Comparison of ENCODE assay signal across 14 cellular contexts in genomic region chr2:127651987-127652550, GRCh38. TPM values are rescaled to one million over a fixed set of nuclear protein-coding genes. Genes with fewer than 3 reads are reported as not detected.
DNase-seq lines count a peak whose midpoint lies in the region; ATAC-seq and TF ChIP-seq lines count a peak whose summit lies in the region.
"Had no signal": no experiment of that assay in that cellular context is flagged by ENCODE, and none has a peak within 500 bp of the region (broad histone marks: within the 10 kb centered on the region; RNA-seq: fewer than 3 reads in every experiment).

No MANE protein-coding gene starts in this region.

- H3K4me3 ChIP-seq in SK-N-SH (ENCODE audit: low read depth in 2 of 2, low read length in 1 of 2) (no peak overlapping the region), mucosa of descending colon (no peak overlapping the region), thyroid gland (replicated peaks in 1 of 3) (no peak overlapping the region)
- H3K4me3 ChIP-seq: breast epithelium had no signal

- H3F3A ChIP-seq in SK-N-SH (replicated peaks; ENCODE audit: insufficient read depth): no peaks in the 10 kb centered on the region

- WGBS in SK-N-SH (ENCODE audit: low lambda C conversion rate): 72% methylated on average over 12 of the region's 14 CpGs
- 63 to 75% methylated on average over 11 to 14 of the region's 14 CpGs for WGBS in thyroid gland, 2 donors

- ATAC-seq in mucosa of descending colon (no peak), GM19328 (IDR thresholded peaks at IDR 0.05; ENCODE audit: unreplicated experiment) (no peak)
- ATAC-seq in activated T-helper 17 cell treated with anti-CD3 and anti-CD28 coated beads, Interleukin-2, amount 50 U/mL, for 72 hours (replicated peaks): no peak

- peak; percentile 90 for DNase-seq in SK-N-SH
- peak; percentile 56 to 92 (median 80) for DNase-seq in head of caudate nucleus
- peak in 2 of 3 donors; percentile 46 to 50 for DNase-seq in mucosa of descending colon
- peak; percentile 78 to 79 for DNase-seq in thyroid gland
- DNase-seq in nephron progenitor cell: no peak
- DNase-seq in activated T-cell treated with anti-CD3 and anti-CD28 coated beads for 4 hours: no peak
- DNase-seq: NCI-H1105; NK-92 treated with Interleukin-12 subunit alpha and Interleukin-12 subunit beta, amount 100 ng/mL, for 24 hours had no signal

- peaks cover 4% of the 10 kb centered on the region for H3K4me1 Mint-ChIP-seq in activated T-helper 17 cell treated with anti-CD3 and anti-CD28 coated beads, Interleukin-2, amount 50 U/mL, for 72 hours
- peaks cover 21% of the 10 kb centered on the region for H3K4me1 Mint-ChIP-seq in nephron progenitor cell

- no peak overlapping the region for H2AFZ ChIP-seq in SK-N-SH (ENCODE audit: low read depth)

- H3K4me2 ChIP-seq in SK-N-SH: no peak overlapping the region

- H3K9me3 Mint-ChIP-seq in activated T-helper 17 cell treated with anti-CD3 and anti-CD28 coated beads, Interleukin-2, amount 50 U/mL, for 72 hours: no peaks in the 10 kb centered on the region
- H3K9me3 Mint-ChIP-seq in nephron progenitor cell: no peaks in the 10 kb centered on the region
- H3K9me3 Mint-ChIP-seq: T-helper 2 cell treated with Interferon-gamma antibody and Interleukin-4, amounts not matched to agents 5 μg/mL and 100 μg/mL, for 36 hours had no signal

- CTCF ChIA-PET in SK-N-SH (lab: Yijun Ruan, JAX): interaction anchor here (0.7 to 2.2 kb wide), 7 partner anchors 8 to 61 kb away, joined by 3 to 9 read pairs (median 3); partner anchors contain the start of gene LIMS2

- H3K27ac ChIP-seq in SK-N-SH (ENCODE audit: low read depth in 2 of 2, low read length in 1 of 2) (peak overlapping the region in 1 of 2 experiments; percentile 94; a peak in 2 of 4 replicates), thyroid gland (peak overlapping the region in 2 of 3 donors; percentile 24 to 32)

- intact Hi-C loops in head of caudate nucleus (cut with DNase I): loop anchor here (10.0 kb wide), 1 partner anchor 127 kb away; the partner anchor contains the start of gene IWS1
- intact Hi-C loops in mucosa of descending colon (cut with DNase I, micrococcal nuclease): no loop called here
- intact Hi-C loops in thyroid gland (cut with DNase I): no loop called here

- TF ChIP-seq EP300 in SK-N-SH (IDR thresholded peaks at IDR 0.05; ENCODE audit: borderline replicate concordance in 1 of 2, low read depth in 1 of 2, low read length in 1 of 2): peak in 1 of 2 experiments; percentile 94; a peak in 2 of 4 replicates

- TF ChIP-seq RAD21 in SK-N-SH (IDR thresholded peaks at IDR 0.05; ENCODE audit: low read length): 0 out of 2 replicates have a peak, but pooled peaks have one; percentile 22

- H3K36me3 ChIP-seq in SK-N-SH (replicated peaks in 1 of 2; ENCODE audit: control insufficient read depth in 1 of 2, insufficient read depth in 2 of 2, low read length in 1 of 2) (no peaks in the 10 kb centered on the region), mucosa of descending colon (ENCODE audit: low read depth) (no peaks in the 10 kb centered on the region), thyroid gland (no peaks in the 10 kb centered on the region)
- H3K36me3 ChIP-seq: breast epithelium had no signal

- H3K9me2 ChIP-seq in SK-N-SH: no peaks in the 10 kb centered on the region

- H3K4me1 ChIP-seq in SK-N-SH (ENCODE audit: control insufficient read depth in 1 of 2, insufficient read depth in 2 of 2, low read depth in 1 of 2, low read length in 1 of 2): peaks cover 0 to 60% of the 10 kb centered on the region in 2 experiments; a peak in 1 of 4 replicates
- peaks cover 6% of the 10 kb centered on the region for H3K4me1 ChIP-seq in mucosa of descending colon (ENCODE audit: low read depth)
- peaks cover 10 to 45% of the 10 kb centered on the region in 2 donors for H3K4me1 ChIP-seq in thyroid gland
- H3K4me1 ChIP-seq: breast epithelium had no signal

- no peak for TF ChIP-seq POLR2A in thyroid gland (IDR thresholded peaks at IDR 0.05)

- TF ChIP-seq CTCF in SK-N-SH (IDR thresholded peaks at IDR 0.05) (no peak), mucosa of descending colon (IDR thresholded peaks at IDR 0.05) (no peak), thyroid gland (IDR thresholded peaks at IDR 0.05) (no peak), nephron progenitor cell (IDR thresholded peaks at IDR 0.05) (no peak)

- H4K20me1 ChIP-seq in SK-N-SH (ENCODE audit: insufficient read depth): no peaks in the 10 kb centered on the region

- H3K79me2 ChIP-seq in SK-N-SH (ENCODE audit: insufficient read depth): no peaks in the 10 kb centered on the region

- no peak overlapping the region for H3K27ac Mint-ChIP-seq in activated T-helper 17 cell treated with anti-CD3 and anti-CD28 coated beads, Interleukin-2, amount 50 U/mL, for 72 hours
- no peak overlapping the region for H3K27ac Mint-ChIP-seq in nephron progenitor cell
- H3K27ac Mint-ChIP-seq: T-helper 2 cell treated with Interferon-gamma antibody and Interleukin-4, amounts not matched to agents 5 μg/mL and 100 μg/mL, for 36 hours had no signal

- H3K9me3 ChIP-seq in SK-N-SH (no peaks in the 10 kb centered on the region), mucosa of descending colon (no peaks in the 10 kb centered on the region), thyroid gland (no peaks in the 10 kb centered on the region)
- H3K9me3 ChIP-seq: breast epithelium had no signal

- H3K36me3 Mint-ChIP-seq in activated T-helper 17 cell treated with anti-CD3 and anti-CD28 coated beads, Interleukin-2, amount 50 U/mL, for 72 hours (ENCODE audit: low read depth): no peaks in the 10 kb centered on the region
- H3K36me3 Mint-ChIP-seq in nephron progenitor cell (ENCODE audit: low read depth): no peaks in the 10 kb centered on the region

- no peak overlapping the region for H3K9ac ChIP-seq in SK-N-SH

- H3K27me3 Mint-ChIP-seq in activated T-helper 17 cell treated with anti-CD3 and anti-CD28 coated beads, Interleukin-2, amount 50 U/mL, for 72 hours: no peaks in the 10 kb centered on the region
- peaks cover 5% of the 10 kb centered on the region for H3K27me3 Mint-ChIP-seq in nephron progenitor cell (ENCODE audit: low read depth, poor library complexity)

- POLR2A ChIA-PET in SK-N-SH (lab: Yijun Ruan, JAX): interaction anchor here (0.9 to 1.4 kb wide), 3 partner anchors 11 to 126 kb away, joined by 6 read pairs; partner anchors contain the start of genes IWS1 and SFT2D3

- no peak overlapping the region for H3K4me3 Mint-ChIP-seq in activated T-helper 17 cell treated with anti-CD3 and anti-CD28 coated beads, Interleukin-2, amount 50 U/mL, for 72 hours
- no peak overlapping the region for H3K4me3 Mint-ChIP-seq in nephron progenitor cell
- H3K4me3 Mint-ChIP-seq: T-helper 2 cell treated with Interferon-gamma antibody and Interleukin-4, amounts not matched to agents 5 μg/mL and 100 μg/mL, for 36 hours had no signal

- H3K27me3 ChIP-seq in SK-N-SH (ENCODE audit: insufficient read depth) (no peaks in the 10 kb centered on the region), thyroid gland (no peaks in the 10 kb centered on the region)
- H3K27me3 ChIP-seq: breast epithelium had no signal

TF ChIP-seq in SK-N-SH, 30 proteins besides CTCF, POLR2A, EP300 and RAD21 (continues in another document):
- TF ChIP-seq CHD2 (IDR thresholded peaks at IDR 0.05; ENCODE audit: low read length, partially characterized antibody) (peak; percentile 84), MXI1 (IDR thresholded peaks at IDR 0.05; ENCODE audit: low read depth, low read length) (peak; percentile 97), RFX5 (IDR thresholded peaks at IDR 0.05; ENCODE audit: low read length) (peak; percentile 53), SMC3 (IDR thresholded peaks at IDR 0.05; ENCODE audit: low read depth, low read length) (no peak; the same call in 1 of the 2 replicates), FOXM1 (IDR thresholded peaks at IDR 0.05; ENCODE audit: low read depth) (no peak), RCOR1 (IDR thresholded peaks at IDR 0.05; ENCODE audit: low read length) (peak; percentile 87), NRF1 (IDR thresholded peaks at IDR 0.05; ENCODE audit: low read depth, low read length) (0 out of 2 replicates have a peak, but pooled peaks have one; percentile 7)

RNA-seq across cellular contexts. Expression of gene GPR17, which starts 6.1 kb away (rescaled TPM):
- 0.03 TPM in 1 of 2 replicates, not detected in the other for polyA plus RNA-seq in SK-N-SH (2012; rRNA removed)
- polyA plus RNA-seq in SK-N-SH (2012; cell fraction: cytosol; rRNA removed): not detected in 2 replicates
- polyA plus RNA-seq in SK-N-SH (2012; cell fraction: nucleus; rRNA removed): not detected in 2 replicates
- total RNA-seq in mucosa of descending colon: under 1 TPM in 1 of 3 donors, not detected in 2; 0.51 TPM
- total RNA-seq in thyroid gland: not detected
- not detected for total RNA-seq in activated T-helper 17 cell treated with anti-CD3 and anti-CD28 coated beads, Interleukin-2, amount 50 U/mL, for 72 hours
- total RNA-seq: breast epithelium, fibroblast of lung, mesenteric fat pad had no signal
- polyA plus RNA-seq: fibroblast of lung had no signal

RNA-seq across cellular contexts. Expression of gene LIMS2, which starts 23.3 kb away (rescaled TPM):
- 2.2 and 2.7 TPM in 2 replicates for polyA plus RNA-seq in SK-N-SH (2012; rRNA removed)
- polyA plus RNA-seq in SK-N-SH (2012; cell fraction: cytosol; rRNA removed): 1.3 and 1.8 TPM in 2 replicates
- 13.9 and 22.5 TPM in 2 replicates for polyA plus RNA-seq in SK-N-SH (2012; cell fraction: nucleus; rRNA removed)
- total RNA-seq in mucosa of descending colon (100 to 1,000 TPM in 1 of 3 donors, 10 to 100 TPM in 2; 12.5 to 478 (median 29.9) TPM), thyroid gland (10 to 100 TPM in 3 of 4 donors, 1 to 10 TPM in 1; 9.1 to 27.8 (median 14.2) TPM)
- total RNA-seq in activated T-helper 17 cell treated with anti-CD3 and anti-CD28 coated beads, Interleukin-2, amount 50 U/mL, for 72 hours: 1 to 10 TPM; 2.4 to 4.8 TPM

RNA-seq across cellular contexts. Expression of gene SFT2D3, which starts 49.2 kb away (rescaled TPM):
- 3.2 and 3.9 TPM in 2 replicates for polyA plus RNA-seq in SK-N-SH (2012; rRNA removed)
- polyA plus RNA-seq in SK-N-SH (2012; cell fraction: cytosol; rRNA removed): 3.9 and 4.8 TPM in 2 replicates
- polyA plus RNA-seq in SK-N-SH (2012; cell fraction: nucleus; rRNA removed): 1.5 and 2.2 TPM in 2 replicates
- total RNA-seq in mucosa of descending colon (1 to 10 TPM; 5.1 to 8.8 (median 8.1) TPM), thyroid gland (10 to 100 TPM; 14.0 to 17.9 (median 16.1) TPM)
- 1 to 10 TPM; 2.5 to 2.9 TPM for total RNA-seq in activated T-helper 17 cell treated with anti-CD3 and anti-CD28 coated beads, Interleukin-2, amount 50 U/mL, for 72 hours

Comparison
In these comparisons a context has a peak if more than half of its experiments do, and no peak if none do; other contexts are left out.
1. DNase-seq: peak in SK-N-SH (single experiment), head of caudate nucleus (42 of 42), mucosa of descending colon (2 of 3) and thyroid gland (2 of 2); none in nephron progenitor cell (single experiment) and activated T-cell treated with anti-CD3 and anti-CD28 coated beads for 4 hours (single experiment).